Comparison of ENCODE assay signal across 10 cellular contexts in the genomic region with DNA sequence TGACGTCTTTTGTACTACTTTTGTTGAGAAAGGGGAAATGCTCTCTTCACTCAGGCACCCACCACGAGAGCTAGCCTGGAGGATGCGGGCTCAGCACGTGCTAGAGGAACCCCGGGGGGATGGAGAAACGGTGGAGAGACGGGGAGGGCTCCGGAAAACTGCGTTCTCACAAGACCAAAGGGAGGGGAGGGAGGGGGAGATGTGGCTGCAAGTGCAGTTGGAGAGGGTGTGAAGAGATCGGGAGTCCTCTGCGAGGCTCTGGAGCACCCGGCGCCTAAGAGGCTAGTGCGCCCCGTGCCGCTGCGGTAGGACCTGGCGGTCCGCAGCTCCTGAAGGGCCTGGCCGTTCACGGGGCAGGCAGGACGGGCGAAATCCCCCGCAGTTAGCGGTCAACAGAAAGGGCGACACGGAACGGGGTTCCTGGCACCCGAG. TPM values are rescaled to one million over a fixed set of nuclear protein-coding genes. Genes with fewer than 3 reads are reported as not detected.
DNase-seq lines count a peak whose midpoint lies in the region; ATAC-seq and TF ChIP-seq lines count a peak whose summit lies in the region.
"Had no signal": no experiment of that assay in that cellular context is flagged by ENCODE, and none has a peak within 500 bp of the region (broad histone marks: within the 10 kb centered on the region; RNA-seq: fewer than 3 reads in every experiment).

No MANE protein-coding gene starts in this region.

- DNase-seq in DND-41, result peak; percentile 8
- peak in 13 of 34 experiments; percentile 1 to 34 (median 6) for DNase-seq in T-cell
- no peak for DNase-seq in fibroblast of pulmonary artery (ENCODE audit: low read depth)
- DNase-seq in nephron progenitor cell, result peak; percentile 28
- no peak for DNase-seq in Caco-2
- DNase-seq in DMS114 treated with DMSO at 0.1 percent for 48 hours (lab: John Stamatoyannopoulos, UW; ENCODE audit: unreplicated experiment), result no peak
- DNase-seq: EL; stimulated activated CD4-positive, alpha-beta T cell treated with anti-CD3 and anti-CD28 coated beads, Interleukin-2, amount 100 ng/mL, for 24 hours had no signal

- no TSS peak for BruUV-seq in Caco-2 (replicated peaks; lab: Mats Ljungman, UMichigan)

- H3K36me3 Mint-ChIP-seq in T-cell (no peaks in the 10 kb centered on the region), nephron progenitor cell (ENCODE audit: low read depth) (no peaks in the 10 kb centered on the region), Caco-2 (ENCODE audit: insufficient read depth, unreplicated experiment) (peaks cover 10% of the 10 kb centered on the region)

- CTCF ChIA-PET in T-cell (lab: Charles Lee), result no interaction called here
- CTCF ChIA-PET in Caco-2 (lab: Charles Lee), result no interaction called here

- no peak overlapping the region for H3K27ac Mint-ChIP-seq in T-cell
- H3K27ac Mint-ChIP-seq in nephron progenitor cell, result no peak overlapping the region
- no peak overlapping the region for H3K27ac Mint-ChIP-seq in Caco-2 (ENCODE audit: unreplicated experiment)

- no peak overlapping the region for H2AFZ ChIP-seq in DND-41 (ENCODE audit: low read depth, low read length)

- ATAC-seq in DND-41 (ENCODE audit: insufficient read depth, low read depth), result no peak
- ATAC-seq in T-cell (replicated peaks in 1 of 4), result peak in 3 of 4 experiments; percentile 20 to 44 (median 37)
- no peak for ATAC-seq in HG02678 (IDR thresholded peaks at IDR 0.05; ENCODE audit: unreplicated experiment)
- ATAC-seq in activated CD4-positive, CD25-positive, alpha-beta regulatory T cell treated with anti-CD3 and anti-CD28 coated beads, Interleukin-2, amount 50 U/mL, for 24 hours, result no peak

- no peak for TF ChIP-seq CTCF in DND-41 (IDR thresholded peaks at IDR 0.05; ENCODE audit: borderline replicate concordance, extremely low read depth, low read length, poor library complexity, severe bottlenecking)
- TF ChIP-seq CTCF in fibroblast of pulmonary artery (IDR thresholded peaks at IDR 0.05; ENCODE audit: low read length, missing control alignments), result no peak
- no peak for TF ChIP-seq CTCF in nephron progenitor cell (IDR thresholded peaks at IDR 0.05)
- no peak for TF ChIP-seq CTCF in Caco-2 (IDR thresholded peaks at IDR 0.05; ENCODE audit: insufficient read depth in 1 of 2, low read depth in 1 of 2, low read length in 1 of 2, severe bottlenecking in 1 of 2, unreplicated experiment in 1 of 2)

- no peaks in the 10 kb centered on the region for H3K36me3 ChIP-seq in DND-41 (ENCODE audit: insufficient read depth, low read length)
- no peaks in the 10 kb centered on the region for H3K36me3 ChIP-seq in Caco-2 (ENCODE audit: control insufficient read depth, insufficient read depth, low read length)

- H3K4me1 ChIP-seq in DND-41 (ENCODE audit: insufficient read depth, low read length), result no peaks in the 10 kb centered on the region
- H3K4me1 ChIP-seq in Caco-2, result peaks cover 22% of the 10 kb centered on the region

- no peak overlapping the region for H3K9ac ChIP-seq in DND-41 (ENCODE audit: low read depth, low read length)

- no peak overlapping the region for H3K27ac ChIP-seq in DND-41 (ENCODE audit: low read length)

- H4K20me1 ChIP-seq in DND-41 (ENCODE audit: insufficient read depth, low read length), result no peaks in the 10 kb centered on the region

- no peaks in the 10 kb centered on the region for H3K9me3 Mint-ChIP-seq in T-cell
- peaks cover 16% of the 10 kb centered on the region for H3K9me3 Mint-ChIP-seq in nephron progenitor cell
- H3K9me3 Mint-ChIP-seq in Caco-2 (ENCODE audit: unreplicated experiment), result peaks cover 10% of the 10 kb centered on the region

- H3K27me3 Mint-ChIP-seq in T-cell (peaks cover 48 to 57% of the 10 kb centered on the region in 2 donors), nephron progenitor cell (ENCODE audit: low read depth, poor library complexity) (peaks cover 54% of the 10 kb centered on the region), Caco-2 (ENCODE audit: insufficient read depth, unreplicated experiment) (no peaks in the 10 kb centered on the region)

- intact Hi-C loops in Caco-2 (cut with micrococcal nuclease; ENCODE audit: unreplicated experiment), result loop anchor here (10.0 kb wide), 1 partner anchor 49 kb away; no protein-coding TSS in a partner anchor

- H3K27me3 ChIP-seq in DND-41 (ENCODE audit: insufficient read depth, low read length, poor library complexity) (no peaks in the 10 kb centered on the region), Caco-2 (replicated peaks; ENCODE audit: control insufficient read depth, insufficient read depth, low read length) (no peaks in the 10 kb centered on the region)

- POLR2A ChIA-PET in T-cell (lab: Charles Lee), result no interaction called here
- POLR2A ChIA-PET in Caco-2 (lab: Charles Lee), result no interaction called here

- peak overlapping the region in 1 of 3 donors; percentile 42 for H3K4me3 Mint-ChIP-seq in T-cell
- peak overlapping the region; percentile 60 for H3K4me3 Mint-ChIP-seq in nephron progenitor cell
- no peak overlapping the region for H3K4me3 Mint-ChIP-seq in Caco-2 (ENCODE audit: unreplicated experiment)

- H3K4me1 Mint-ChIP-seq in T-cell, result peaks cover 9% of the 10 kb centered on the region in 3 donors
- H3K4me1 Mint-ChIP-seq in nephron progenitor cell, result peaks cover 9% of the 10 kb centered on the region
- peaks cover 30% of the 10 kb centered on the region for H3K4me1 Mint-ChIP-seq in Caco-2 (ENCODE audit: low read depth, unreplicated experiment)

- no peaks in the 10 kb centered on the region for H3K79me2 ChIP-seq in DND-41 (ENCODE audit: insufficient read depth, low read length)

- H3K4me3 ChIP-seq in DND-41 (ENCODE audit: low read depth in 1 of 2, low read length in 2 of 2), result no peak overlapping the region
- peak overlapping the region; percentile 27 for H3K4me3 ChIP-seq in fibroblast of pulmonary artery (replicated peaks; ENCODE audit: low read depth, low read length)
- H3K4me3 ChIP-seq in Caco-2 (ENCODE audit: low read depth, low read length), result no peak overlapping the region

- H3K9me3 ChIP-seq in DND-41 (ENCODE audit: insufficient read depth, low read length, severe bottlenecking), result no peaks in the 10 kb centered on the region
- H3K9me3 ChIP-seq in Caco-2, result no peaks in the 10 kb centered on the region; the same call in 1 of the 2 replicates

- H3K4me2 ChIP-seq in DND-41 (ENCODE audit: insufficient read depth, low read length), result no peak overlapping the region

RNA-seq across cellular contexts. Expression of gene XPO4, which starts 43.4 kb away (rescaled TPM):
- 10 to 100 TPM; 20.7 to 22.5 (median 22.0) TPM for total RNA-seq in T-cell
- total RNA-seq in Caco-2 (2022), result 31.3 and 33.3 TPM in 2 replicates

Comparison
In these comparisons a context has a peak if more than half of its experiments do, and no peak if none do; other contexts are left out.
1. ATAC-seq: peak in T-cell (3 of 4); none in DND-41 (single experiment), HG02678 (single experiment) and activated CD4-positive, CD25-positive, alpha-beta regulatory T cell treated with anti-CD3 and anti-CD28 coated beads, Interleukin-2, amount 50 U/mL, for 24 hours (0 of 2).
2. DNase-seq: peak in DND-41 (single experiment) and nephron progenitor cell (single experiment); none in fibroblast of pulmonary artery (single experiment), Caco-2 (0 of 2) and DMS114 treated with DMSO at 0.1 percent for 48 hours (single experiment).